Comparison of ENCODE assay signal across 7 cellular contexts in the genomic region with DNA sequence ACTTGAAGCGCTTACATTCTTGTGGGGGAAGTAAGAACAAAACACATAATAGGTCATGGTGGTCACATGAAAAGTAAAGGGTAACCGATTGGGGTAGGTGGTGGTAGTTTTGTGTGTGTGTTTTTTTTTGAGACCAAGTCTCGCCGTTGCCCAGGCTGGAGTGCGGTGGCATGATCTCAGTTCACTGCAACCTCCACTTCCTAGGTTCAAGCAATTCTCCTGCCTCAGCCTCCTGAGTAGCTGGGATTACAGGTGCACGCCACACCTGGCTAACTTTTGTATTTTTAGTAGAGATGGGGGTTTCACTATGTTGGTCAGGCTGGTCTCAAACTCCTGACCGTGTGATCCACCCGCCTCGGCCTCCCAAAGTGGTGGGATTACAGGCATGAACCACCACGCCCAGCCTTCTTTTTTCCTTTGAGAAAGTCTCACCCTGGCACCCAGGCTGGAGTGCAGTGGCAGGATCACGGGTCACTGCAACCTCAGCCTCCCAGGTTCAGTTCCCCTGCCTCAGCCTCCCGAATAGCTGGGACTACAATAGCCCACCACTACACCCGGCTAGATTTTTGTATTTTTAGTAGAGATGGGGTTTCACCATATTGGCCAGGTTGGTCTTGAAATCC. TPM values are rescaled to one million over a fixed set of nuclear protein-coding genes. Genes with fewer than 3 reads are reported as not detected.
DNase-seq lines count a peak whose midpoint lies in the region; ATAC-seq and TF ChIP-seq lines count a peak whose summit lies in the region.
"Not testable (repeated sequence)": the region's sequence is repeated elsewhere in the genome, so short reads cannot be mapped to it uniquely, and the experiment has no call there.
"Had no signal": no experiment of that assay in that cellular context is flagged by ENCODE, and none has a peak within 500 bp of the region (broad histone marks: within the 10 kb centered on the region; RNA-seq: fewer than 3 reads in every experiment).

No MANE protein-coding gene starts in this region.

- peak in 1 of 2 experiments; percentile 46 for DNase-seq in Caco-2
- peak; percentile 26 to 45 for DNase-seq in HL-60 (ENCODE audit: low read depth in 1 of 2, low spot score in 1 of 2)
- peak; percentile 26 for DNase-seq in RPMI8226
- not testable (repeated sequence) for DNase-seq in activated CD8-positive, alpha-beta T cell treated with anti-CD3 and anti-CD28 coated beads, Interleukin-2, amount 10 ng/mL, durations not matched to agents 7 days and 5 days; chondrocyte (ENCODE audit: low spot score)
- peak; percentile 39 for DNase-seq in stimulated activated CD4-positive, alpha-beta T cell treated with anti-CD3 and anti-CD28 coated beads, Interleukin-12 subunit alpha, Interleukin-12 subunit beta, amount 100 ng/mL, for 4 hours

- not testable (repeated sequence) for H3K27me3 Mint-ChIP-seq in Caco-2 (ENCODE audit: insufficient read depth, unreplicated experiment); activated CD8-positive, alpha-beta T cell treated with anti-CD3 and anti-CD28 coated beads, Interleukin-2, amount 10 ng/mL, durations not matched to agents 7 days and 5 days (ENCODE audit: low read depth); chondrocyte (ENCODE audit: low read depth)

- H3K27ac Mint-ChIP-seq in Caco-2 (ENCODE audit: unreplicated experiment) = peak overlapping the region; percentile 77
- peak overlapping the region; percentile 40 for H3K27ac Mint-ChIP-seq in activated CD8-positive, alpha-beta T cell treated with anti-CD3 and anti-CD28 coated beads, Interleukin-2, amount 10 ng/mL, durations not matched to agents 7 days and 5 days
- peak overlapping the region; percentile 45 for H3K27ac Mint-ChIP-seq in chondrocyte (ENCODE audit: unreplicated experiment)

- not testable (repeated sequence) for H3K36me3 ChIP-seq in Caco-2 (ENCODE audit: control insufficient read depth, insufficient read depth, low read length)

- CTCF ChIA-PET in Caco-2 (lab: Charles Lee); activated CD8-positive, alpha-beta T cell treated with anti-CD3 and anti-CD28 coated beads, Interleukin-2, amount 10 ng/mL, durations not matched to agents 7 days and 5 days (lab: Charles Lee): not testable (repeated sequence)

- H3K4me1 ChIP-seq in Caco-2 = not testable (repeated sequence)

- intact Hi-C loops in Caco-2 (cut with micrococcal nuclease; ENCODE audit: unreplicated experiment) = not testable (repeated sequence)

- not testable (repeated sequence) for H3K9me3 Mint-ChIP-seq in Caco-2 (ENCODE audit: unreplicated experiment); activated CD8-positive, alpha-beta T cell treated with anti-CD3 and anti-CD28 coated beads, Interleukin-2, amount 10 ng/mL, durations not matched to agents 7 days and 5 days (ENCODE audit: insufficient read depth); chondrocyte (ENCODE audit: low read depth)

- TF ChIP-seq CTCF in Caco-2 (IDR thresholded peaks at IDR 0.05; ENCODE audit: insufficient read depth in 1 of 2, low read depth in 1 of 2, low read length in 1 of 2, severe bottlenecking in 1 of 2, unreplicated experiment in 1 of 2); HL-60 (IDR thresholded peaks at IDR 0.05; ENCODE audit: insufficient read depth, low read length); chondrocyte (IDR thresholded peaks at IDR 0.05): not testable (repeated sequence)

- H3K4me1 Mint-ChIP-seq in Caco-2 (ENCODE audit: low read depth, unreplicated experiment) = not testable (repeated sequence)
- H3K4me1 Mint-ChIP-seq in activated CD8-positive, alpha-beta T cell treated with anti-CD3 and anti-CD28 coated beads, Interleukin-2, amount 10 ng/mL, durations not matched to agents 7 days and 5 days (ENCODE audit: low read depth) = peaks cover 41% of the 10 kb centered on the region
- H3K4me1 Mint-ChIP-seq in chondrocyte (ENCODE audit: low read depth) = peaks cover 37% of the 10 kb centered on the region

- H3K4me3 ChIP-seq in Caco-2 (ENCODE audit: low read depth, low read length); HL-60 (replicated peaks; ENCODE audit: insufficient read depth, low read length): not testable (repeated sequence)

- not testable (repeated sequence) for H3K4me3 Mint-ChIP-seq in Caco-2 (ENCODE audit: unreplicated experiment); chondrocyte (ENCODE audit: unreplicated experiment)
- peak overlapping the region; percentile 40 for H3K4me3 Mint-ChIP-seq in activated CD8-positive, alpha-beta T cell treated with anti-CD3 and anti-CD28 coated beads, Interleukin-2, amount 10 ng/mL, durations not matched to agents 7 days and 5 days

- not testable (repeated sequence) for H3K27ac ChIP-seq in HL-60 (replicated peaks)

- H3K36me3 Mint-ChIP-seq in Caco-2 (ENCODE audit: insufficient read depth, unreplicated experiment) (peaks cover 94% of the 10 kb centered on the region), chondrocyte (ENCODE audit: low read depth) (peaks cover 31% of the 10 kb centered on the region)
- peaks cover 71% of the 10 kb centered on the region for H3K36me3 Mint-ChIP-seq in activated CD8-positive, alpha-beta T cell treated with anti-CD3 and anti-CD28 coated beads, Interleukin-2, amount 10 ng/mL, durations not matched to agents 7 days and 5 days (ENCODE audit: low read depth)

- BruUV-seq in Caco-2 (replicated peaks; lab: Mats Ljungman, UMichigan) = not testable (repeated sequence)

- POLR2A ChIA-PET in Caco-2 (lab: Charles Lee) = interaction anchor here (0.8 to 1.2 kb wide), 2 partner anchors 160 to 384 kb away, joined by 7 read pairs; no protein-coding TSS in a partner anchor
- POLR2A ChIA-PET in activated CD8-positive, alpha-beta T cell treated with anti-CD3 and anti-CD28 coated beads, Interleukin-2, amount 10 ng/mL, durations not matched to agents 7 days and 5 days (lab: Charles Lee) = interaction anchor here (1.1 to 1.7 kb wide), 3 partner anchors 10 to 39 kb away, joined by 3 to 6 read pairs (median 3); no protein-coding TSS in a partner anchor

- ATAC-seq in activated CD8-positive, alpha-beta T cell treated with anti-CD3 and anti-CD28 coated beads, Interleukin-2, amount 10 ng/mL, durations not matched to agents 7 days and 5 days = not testable (repeated sequence)

- H3K9me3 ChIP-seq in Caco-2 = not testable (repeated sequence)

- not testable (repeated sequence) for H3K27me3 ChIP-seq in Caco-2 (replicated peaks; ENCODE audit: control insufficient read depth, insufficient read depth, low read length); HL-60 (ENCODE audit: insufficient read depth, poor library complexity, severe bottlenecking)

RNA-seq across cellular contexts. Expression of a gene that starts 5.5 kb away (rescaled TPM):
- total RNA-seq in Caco-2 (2022) (559 and 641 TPM in 2 replicates), chondrocyte (190 to 340 TPM (median 307 TPM) in 3 replicates)
- total RNA-seq in activated CD8-positive, alpha-beta T cell treated with anti-CD3 and anti-CD28 coated beads, Interleukin-2, amount 10 ng/mL, durations not matched to agents 7 days and 5 days = 100 to 1,000 TPM; 356 to 367 TPM

RNA-seq across cellular contexts. Expression of a gene that starts 5.9 kb away (rescaled TPM):
- total RNA-seq in Caco-2 (2022) (8.1 and 8.4 TPM in 2 replicates), chondrocyte (11.0 to 13.8 TPM (median 13.7 TPM) in 3 replicates)
- total RNA-seq in activated CD8-positive, alpha-beta T cell treated with anti-CD3 and anti-CD28 coated beads, Interleukin-2, amount 10 ng/mL, durations not matched to agents 7 days and 5 days = 10 to 100 TPM in 1 of 2 experiments, 1 to 10 TPM in 1; 9.2 to 11.2 TPM

RNA-seq across cellular contexts. Expression of a gene that starts 37.6 kb away (rescaled TPM):
- total RNA-seq in Caco-2 (2022) (21.3 and 23.1 TPM in 2 replicates), chondrocyte (8.2 to 10.9 TPM (median 9.6 TPM) in 3 replicates)
- 10 to 100 TPM; 35.5 to 39.2 TPM for total RNA-seq in activated CD8-positive, alpha-beta T cell treated with anti-CD3 and anti-CD28 coated beads, Interleukin-2, amount 10 ng/mL, durations not matched to agents 7 days and 5 days

RNA-seq across cellular contexts. Expression of a gene that starts 37.8 kb away (rescaled TPM):
- total RNA-seq in Caco-2 (2022) (41.3 and 45.1 TPM in 2 replicates), chondrocyte (9.5 to 12.7 TPM (median 9.5 TPM) in 3 replicates)
- 10 to 100 TPM; 32.7 to 35.7 TPM for total RNA-seq in activated CD8-positive, alpha-beta T cell treated with anti-CD3 and anti-CD28 coated beads, Interleukin-2, amount 10 ng/mL, durations not matched to agents 7 days and 5 days

RNA-seq across cellular contexts. Expression of a gene that starts 54.9 kb away (rescaled TPM):
- total RNA-seq in Caco-2 (2022) = 0.65 and 0.98 TPM in 2 replicates
- total RNA-seq in activated CD8-positive, alpha-beta T cell treated with anti-CD3 and anti-CD28 coated beads, Interleukin-2, amount 10 ng/mL, durations not matched to agents 7 days and 5 days = not detected
- total RNA-seq in chondrocyte = 0.22 to 0.51 TPM in 2 of 3 replicates, not detected in the other
- total RNA-seq: temporal lobe had no signal
